ENCODE assay signal across 9 cellular contexts in genomic region chr12:57096099-57096572, GRCh38. TPM values are rescaled to one million over a fixed set of nuclear protein-coding genes. Genes with fewer than 3 reads are reported as not detected.
DNase-seq lines count a peak whose midpoint lies in the region; ATAC-seq and TF ChIP-seq lines count a peak whose summit lies in the region.
"Had no signal": no experiment of that assay in that cellular context is flagged by ENCODE, and none has a peak within 500 bp of the region (broad histone marks: within the 10 kb centered on the region; RNA-seq: fewer than 3 reads in every experiment).

No MANE protein-coding gene starts in this region.

- no peak overlapping the region for H3K4me3 Mint-ChIP-seq in activated naive CD4-positive, alpha-beta T cell treated with anti-CD3 and anti-CD28 coated beads for 36 hours

- peaks cover 20% of the 10 kb centered on the region for H3K4me1 ChIP-seq in RWPE2 (ENCODE audit: insufficient read depth, poor library complexity, severe bottlenecking)
- peaks cover 5 to 54% (median 35%) of the 10 kb centered on the region in 3 donors for H3K4me1 ChIP-seq in gastroesophageal sphincter
- H3K4me1 ChIP-seq in suprapubic skin: peaks cover 88% of the 10 kb centered on the region
- H3K4me1 ChIP-seq in transverse colon: peaks cover 16 to 62% (median 27%) of the 10 kb centered on the region in 4 donors

- no peaks in the 10 kb centered on the region for H3K9me3 ChIP-seq in RWPE2 (ENCODE audit: severe bottlenecking)
- H3K9me3 ChIP-seq in gastroesophageal sphincter: no peaks in the 10 kb centered on the region
- no peaks in the 10 kb centered on the region for H3K9me3 ChIP-seq in suprapubic skin
- no peaks in the 10 kb centered on the region for H3K9me3 ChIP-seq in transverse colon

- TF ChIP-seq CTCF in RWPE2 (IDR thresholded peaks at IDR 0.05; ENCODE audit: poor library complexity, severe bottlenecking): no peak
- TF ChIP-seq CTCF in gastroesophageal sphincter (IDR thresholded peaks at IDR 0.05): no peak
- TF ChIP-seq CTCF in suprapubic skin (IDR thresholded peaks at IDR 0.05): no peak
- TF ChIP-seq CTCF in transverse colon (IDR thresholded peaks at IDR 0.05): no peak

- peaks cover 51% of the 10 kb centered on the region for H3K36me3 Mint-ChIP-seq in activated naive CD4-positive, alpha-beta T cell treated with anti-CD3 and anti-CD28 coated beads for 36 hours (ENCODE audit: low read depth)

- TF ChIP-seq POLR2A in gastroesophageal sphincter (IDR thresholded peaks at IDR 0.05): peak in 1 of 2 donors; percentile 14
- no peak for TF ChIP-seq POLR2A in suprapubic skin (IDR thresholded peaks at IDR 0.05)
- TF ChIP-seq POLR2A in transverse colon (IDR thresholded peaks at IDR 0.05): no peak

- H3K27ac ChIP-seq in RWPE2 (ENCODE audit: poor library complexity, severe bottlenecking): peak overlapping the region; percentile 61
- H3K27ac ChIP-seq in gastroesophageal sphincter: peak overlapping the region in 3 of 4 donors; percentile 21 to 100 (median 42)
- H3K27ac ChIP-seq in suprapubic skin: peak overlapping the region; percentile 86
- H3K27ac ChIP-seq in transverse colon: peak overlapping the region in 1 of 4 donors; percentile 30

- ATAC-seq in RWPE2 (ENCODE audit: low read depth) (peak; percentile 87), gastroesophageal sphincter (no peak), HG03469 (IDR thresholded peaks at IDR 0.05; ENCODE audit: unreplicated experiment) (no peak)

- 87% methylated on average over 4 of the region's 6 CpGs; no CpG with 5 or more reads in 1 of the 2 donors for WGBS in gastroesophageal sphincter (ENCODE audit: low coverage in 1 of 2), 2 donors
- WGBS in suprapubic skin: 53% methylated on average over 6 of the region's 6 CpGs
- 75% methylated on average over 6 of the region's 6 CpGs; no CpG with 5 or more reads in 1 of the 2 donors for WGBS in transverse colon (ENCODE audit: low coverage in 1 of 2), 2 donors

- H3K36me3 ChIP-seq in RWPE2 (ENCODE audit: low read depth) (peaks cover 52% of the 10 kb centered on the region), gastroesophageal sphincter (peaks cover 0 to 94% of the 10 kb centered on the region in 2 donors), suprapubic skin (peaks cover 85% of the 10 kb centered on the region), transverse colon (peaks cover 0 to 31% (median 9%) of the 10 kb centered on the region in 4 donors)

- no peak overlapping the region for H3K4me3 ChIP-seq in RWPE2 (ENCODE audit: severe bottlenecking)
- H3K4me3 ChIP-seq in gastroesophageal sphincter: no peak overlapping the region
- H3K4me3 ChIP-seq in suprapubic skin: no peak overlapping the region
- H3K4me3 ChIP-seq in transverse colon: no peak overlapping the region

- H3K27me3 Mint-ChIP-seq in activated naive CD4-positive, alpha-beta T cell treated with anti-CD3 and anti-CD28 coated beads for 36 hours (ENCODE audit: low read depth): no peaks in the 10 kb centered on the region

- CTCF ChIA-PET in activated naive CD4-positive, alpha-beta T cell treated with anti-CD3 and anti-CD28 coated beads for 36 hours (lab: Charles Lee): interaction anchor here (0.8 to 16.9 kb wide), 6 partner anchors 10 to 117 kb away, joined by 3 to 292 read pairs (median 5); partner anchors contain the start of genes NEMP1 and STAT6

- intact Hi-C loops in activated naive CD4-positive, alpha-beta T cell treated with anti-CD3 and anti-CD28 coated beads for 36 hours (cut with micrococcal nuclease): no loop called here
- intact Hi-C loops in transverse colon (cut with DNase I; ENCODE audit: low total_unique reads): no loop called here

- in situ Hi-C loops in transverse colon (cut with MboI; ENCODE audit: low pct_ligation_motif_present in 1 of 4, low pct_unique_long_range_greater_than_20kb in 1 of 4, low sequenced_read_pairs in 3 of 4): no loop called here

- H3K4me1 Mint-ChIP-seq in activated naive CD4-positive, alpha-beta T cell treated with anti-CD3 and anti-CD28 coated beads for 36 hours (ENCODE audit: low read depth): peaks cover 50% of the 10 kb centered on the region

- H3K27ac Mint-ChIP-seq in activated naive CD4-positive, alpha-beta T cell treated with anti-CD3 and anti-CD28 coated beads for 36 hours: peak overlapping the region; percentile 96

- no peak for DNase-seq in activated naive CD4-positive, alpha-beta T cell treated with anti-CD3 and anti-CD28 coated beads for 36 hours
- no peak for DNase-seq in activated naive CD4-positive, alpha-beta T cell (lab: John Stamatoyannopoulos, UW)
- DNase-seq in RWPE2 (ENCODE audit: low spot score) (peak; percentile 96), suprapubic skin (ENCODE audit: low spot score in 2 of 2) (peak in 1 of 2 donors; percentile 68), transverse colon (no peak)
- DNase-seq in NK-92 treated with Interleukin-12 subunit alpha and Interleukin-12 subunit beta, amount 100 ng/mL, for 24 hours (lab: John Stamatoyannopoulos, UW): no peak
- DNase-seq: DND-41 had no signal

- no peaks in the 10 kb centered on the region for H3K27me3 ChIP-seq in RWPE2 (ENCODE audit: insufficient read depth, poor library complexity, severe bottlenecking)
- no peaks in the 10 kb centered on the region for H3K27me3 ChIP-seq in gastroesophageal sphincter
- no peaks in the 10 kb centered on the region for H3K27me3 ChIP-seq in suprapubic skin
- H3K27me3 ChIP-seq in transverse colon: no peaks in the 10 kb centered on the region

- TF ChIP-seq EP300 in gastroesophageal sphincter (IDR thresholded peaks at IDR 0.05) (no peak), suprapubic skin (IDR thresholded peaks at IDR 0.05) (no peak), transverse colon (IDR thresholded peaks at IDR 0.05; ENCODE audit: low read depth) (no peak)

- no peaks in the 10 kb centered on the region for H3K9me3 Mint-ChIP-seq in activated naive CD4-positive, alpha-beta T cell treated with anti-CD3 and anti-CD28 coated beads for 36 hours

RNA-seq across cellular contexts. Expression of gene NAB2, which starts 7.2 kb away (rescaled TPM):
- total RNA-seq in activated naive CD4-positive, alpha-beta T cell treated with anti-CD3 and anti-CD28 coated beads for 36 hours: 10 to 100 TPM; 18.4 to 19.1 TPM
- 10 to 100 TPM; 30.7 to 41.3 (median 38.8) TPM for total RNA-seq in gastroesophageal sphincter
- 10 to 100 TPM; 28.2 to 52.5 (median 36.9) TPM for total RNA-seq in suprapubic skin
- total RNA-seq in transverse colon: 1 to 10 TPM; 2.6 to 9.1 (median 4.7) TPM

RNA-seq across cellular contexts. Expression of gene STAT6, which starts 15.0 kb away (rescaled TPM):
- total RNA-seq in activated naive CD4-positive, alpha-beta T cell treated with anti-CD3 and anti-CD28 coated beads for 36 hours: 100 to 1,000 TPM; 188 to 193 TPM
- total RNA-seq in gastroesophageal sphincter (100 to 1,000 TPM in 3 of 4 donors, 10 to 100 TPM in 1; 92.5 to 166 (median 156) TPM), suprapubic skin (100 to 1,000 TPM; 140 to 348 (median 183) TPM), transverse colon (100 to 1,000 TPM; 181 to 318 (median 198) TPM)

RNA-seq across cellular contexts. Expression of gene NEMP1, which starts 17.5 kb away (rescaled TPM):
- 10 to 100 TPM; 71.3 to 72.2 TPM for total RNA-seq in activated naive CD4-positive, alpha-beta T cell treated with anti-CD3 and anti-CD28 coated beads for 36 hours
- 10 to 100 TPM; 11.8 to 14.9 (median 12.7) TPM for total RNA-seq in gastroesophageal sphincter
- total RNA-seq in suprapubic skin: 10 to 100 TPM in 2 of 4 donors, 1 to 10 TPM in 2; 6.5 to 31.2 (median 9.5) TPM
- total RNA-seq in transverse colon: 10 to 100 TPM in 1 of 4 donors, 1 to 10 TPM in 3; 4.0 to 66.7 (median 5.2) TPM

RNA-seq across cellular contexts. Expression of gene LRP1, which starts 32.1 kb away (rescaled TPM):
- 1 to 10 TPM; 1.0 to 1.5 TPM for total RNA-seq in activated naive CD4-positive, alpha-beta T cell treated with anti-CD3 and anti-CD28 coated beads for 36 hours
- 100 to 1,000 TPM; 185 to 292 (median 216) TPM for total RNA-seq in gastroesophageal sphincter
- 100 to 1,000 TPM in 2 of 4 donors, 10 to 100 TPM in 2; 83.1 to 149 (median 106) TPM for total RNA-seq in suprapubic skin
- total RNA-seq in transverse colon: 100 to 1,000 TPM in 3 of 4 donors, 10 to 100 TPM in 1; 94.3 to 248 (median 199) TPM

RNA-seq across cellular contexts. Expression of gene MYO1A, which starts 46.2 kb away (rescaled TPM):
- 1 to 10 TPM; 1.4 to 1.5 TPM for total RNA-seq in activated naive CD4-positive, alpha-beta T cell treated with anti-CD3 and anti-CD28 coated beads for 36 hours
- total RNA-seq in gastroesophageal sphincter (under 1 TPM; 0.22 to 0.54 (median 0.29) TPM), suprapubic skin (1 to 10 TPM in 1 of 4 donors, under 1 TPM in 3; 0.16 to 2.3 (median 0.58) TPM), transverse colon (100 to 1,000 TPM; 118 to 234 (median 184) TPM)
